Comparison of ENCODE assay signal across 19 cellular contexts in the genomic region with DNA sequence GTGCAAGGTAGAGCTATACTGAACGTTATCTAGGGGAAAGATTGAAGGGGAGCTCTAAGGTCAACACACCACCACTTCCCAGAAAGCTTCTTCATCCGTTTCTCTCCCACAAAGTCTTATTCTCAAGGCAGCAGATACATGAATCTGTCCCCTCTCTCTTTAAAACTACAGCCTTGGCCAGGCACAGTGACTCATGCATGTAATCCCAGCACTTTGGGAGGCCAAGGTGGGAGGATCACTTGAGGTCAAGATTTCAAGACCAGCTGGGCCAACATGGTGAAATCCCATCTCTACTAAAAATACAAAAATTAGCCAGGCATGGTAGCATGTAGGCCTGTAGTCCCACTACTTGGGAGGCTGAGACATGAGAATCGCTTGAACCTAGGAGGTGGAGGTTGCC. TPM values are rescaled to one million over a fixed set of nuclear protein-coding genes. Genes with fewer than 3 reads are reported as not detected.
DNase-seq lines count a peak whose midpoint lies in the region; ATAC-seq and TF ChIP-seq lines count a peak whose summit lies in the region.
"Had no signal": no experiment of that assay in that cellular context is flagged by ENCODE, and none has a peak within 500 bp of the region (broad histone marks: within the 10 kb centered on the region; RNA-seq: fewer than 3 reads in every experiment).

No MANE protein-coding gene starts in this region.

- H3K4me3 ChIP-seq in body of pancreas (no peak overlapping the region), heart right ventricle (no peak overlapping the region), thoracic aorta (no peak overlapping the region)
- H3K4me3 ChIP-seq: gastroesophageal sphincter, left lung, vagina had no signal

- H3K27ac ChIP-seq in body of pancreas (peak overlapping the region; percentile 12 to 70 (median 33)), heart right ventricle (peak overlapping the region in 4 of 10 donors; percentile 30 to 48 (median 37)), thoracic aorta (peak overlapping the region; percentile 44 to 48)
- H3K27ac ChIP-seq: vagina had no signal

- TF ChIP-seq CTCF in body of pancreas (IDR thresholded peaks at IDR 0.05) = no peak
- no peak for TF ChIP-seq CTCF in heart right ventricle (IDR thresholded peaks at IDR 0.05)
- no peak for TF ChIP-seq CTCF in thoracic aorta (IDR thresholded peaks at IDR 0.05)

- 61 to 64% methylated on average over 3 of the region's 3 CpGs for WGBS in body of pancreas, 2 donors
- WGBS in heart right ventricle, 2 donors = 64 to 65% methylated on average over 3 of the region's 3 CpGs

- intact Hi-C loops in body of pancreas (cut with DNase I) (no loop called here), heart right ventricle (cut with DNase I) (no loop called here)

- H3K36me3 ChIP-seq in body of pancreas (replicated peaks in 1 of 2; ENCODE audit: insufficient read depth in 1 of 2, low read depth in 2 of 2) = no peaks in the 10 kb centered on the region
- H3K36me3 ChIP-seq in heart right ventricle = no peaks in the 10 kb centered on the region
- peaks cover 11% of the 10 kb centered on the region for H3K36me3 ChIP-seq in thoracic aorta
- H3K36me3 ChIP-seq: gastroesophageal sphincter, left lung, vagina had no signal

- ATAC-seq in body of pancreas (peak; percentile 41), heart right ventricle (peak in 5 of 8 donors; percentile 39 to 67 (median 46)), thoracic aorta (ENCODE audit: insufficient number of reproducible peaks, low FRiP score, low read depth) (no peak), HG03469 (IDR thresholded peaks at IDR 0.05; ENCODE audit: unreplicated experiment) (no peak)
- ATAC-seq: activated CD4-positive, CD25-positive, alpha-beta regulatory T cell treated with anti-CD3 and anti-CD28 coated beads, Interleukin-2, amount 50 U/mL, for 24 hours; activated T-cell treated with anti-CD3 and anti-CD28 coated beads, Interleukin-2, amount 50 U/mL, for 72 hours; gastroesophageal sphincter had no signal

- H3K9me3 ChIP-seq in body of pancreas (no peaks in the 10 kb centered on the region), heart right ventricle (no peaks in the 10 kb centered on the region), thoracic aorta (no peaks in the 10 kb centered on the region)
- H3K9me3 ChIP-seq: gastroesophageal sphincter, left lung, vagina had no signal

- H3K27me3 ChIP-seq in body of pancreas (no peaks in the 10 kb centered on the region), heart right ventricle (peaks cover 0 to 3% (median 0%) of the 10 kb centered on the region in 7 donors), thoracic aorta (replicated peaks; ENCODE audit: insufficient read depth) (no peaks in the 10 kb centered on the region)
- H3K27me3 ChIP-seq: left lung, vagina had no signal

- TF ChIP-seq POLR2A in body of pancreas (IDR thresholded peaks at IDR 0.05) = no peak

- DNase-seq in LHCN-M2 (ENCODE audit: low read depth) = peak; percentile 6
- DNase-seq in body of pancreas = peak in 1 of 4 donors; percentile 18
- no peak for DNase-seq in heart right ventricle
- DNase-seq in thoracic aorta (ENCODE audit: low spot score) = no peak
- DNase-seq in activated CD4-positive, alpha-beta T cell treated with anti-CD3 and anti-CD28 coated beads for 1 hour = no peak
- DNase-seq in NCI-H2029 (lab: John Stamatoyannopoulos, UW) = no peak
- DNase-seq: activated CD8-positive, alpha-beta memory T cell treated with anti-CD3 and anti-CD28 coated beads for 24 hours; activated naive CD8-positive, alpha-beta T cell treated with anti-CD3 and anti-CD28 coated beads, Interleukin-2, amount 10 ng/mL, durations not matched to agents 7 days and 5 days; activated T-cell treated with anti-CD3 and anti-CD28 coated beads, Interleukin-2, amount 50 U/mL, for 72 hours; KBM-7; left lung; NCI-H1105; NCI-H524 treated with DMSO at 0.1 percent for 48 hours; nucleus accumbens; OCI-M1 had no signal

- H3K4me1 ChIP-seq in body of pancreas = peaks cover 27% of the 10 kb centered on the region
- peaks cover 0 to 35% (median 20%) of the 10 kb centered on the region in 9 donors for H3K4me1 ChIP-seq in heart right ventricle
- peaks cover 18 to 38% of the 10 kb centered on the region in 2 donors for H3K4me1 ChIP-seq in thoracic aorta (ENCODE audit: control insufficient read depth in 1 of 2, low read depth in 2 of 2)

RNA-seq across cellular contexts. Expression of a gene that starts 8.1 kb away (rescaled TPM):
- total RNA-seq in LHCN-M2 (2014; rRNA removed) = not detected in 2 replicates
- not detected for polyA plus RNA-seq in LHCN-M2 (2012)
- 10 to 100 TPM in 1 of 2 donors, 1 to 10 TPM in 1; 1.8 to 14.2 TPM for total RNA-seq in body of pancreas
- 1 to 10 TPM in 6 of 10 donors, under 1 TPM in 4; 0.28 to 2.2 (median 1.1) TPM for total RNA-seq in heart right ventricle
- 1 to 10 TPM; 2.1 to 4.1 TPM for polyA plus RNA-seq in heart right ventricle
- total RNA-seq in thoracic aorta = 10 to 100 TPM; 29.6 to 47.9 TPM
- total RNA-seq: activated naive CD8-positive, alpha-beta T cell treated with anti-CD3 and anti-CD28 coated beads, Interleukin-2, amount 10 ng/mL, durations not matched to agents 7 days and 5 days; activated T-cell treated with anti-CD3 and anti-CD28 coated beads, Interleukin-2, amount 50 U/mL, for 72 hours had no signal

RNA-seq across cellular contexts. Expression of a gene that starts 35.4 kb away (rescaled TPM):
- total RNA-seq in LHCN-M2 (2014; rRNA removed) = not detected in 2 replicates
- not detected for polyA plus RNA-seq in LHCN-M2 (2012)
- total RNA-seq in body of pancreas = 1 to 10 TPM in 1 of 2 donors, under 1 TPM in 1; 0.52 to 2.3 TPM
- total RNA-seq in heart right ventricle = under 1 TPM in 6 of 10 donors, not detected in 4; 0.12 to 0.70 (median 0.43) TPM
- polyA plus RNA-seq in heart right ventricle = 1 to 10 TPM in 1 of 2 donors, under 1 TPM in 1; 0.09 to 2.9 TPM
- total RNA-seq in thoracic aorta = 1 to 10 TPM; 1.1 to 3.9 TPM
- total RNA-seq: activated naive CD8-positive, alpha-beta T cell treated with anti-CD3 and anti-CD28 coated beads, Interleukin-2, amount 10 ng/mL, durations not matched to agents 7 days and 5 days; activated T-cell treated with anti-CD3 and anti-CD28 coated beads, Interleukin-2, amount 50 U/mL, for 72 hours had no signal

Comparison
In these comparisons a context has a peak if more than half of its experiments do, and no peak if none do; other contexts are left out.
1. ATAC-seq: peak in body of pancreas (single experiment) and heart right ventricle (5 of 8); none in thoracic aorta (single experiment) and HG03469 (single experiment).